In genomic region chr10:688287-688620, GRCh38 we compare ENCODE assay signal across 8 cellular contexts. TPM values are rescaled to one million over a fixed set of nuclear protein-coding genes. Genes with fewer than 3 reads are reported as not detected.
A peak's percentile ranks its signal among the peaks of the same experiment; 100 is the strongest.
DNase-seq lines count a peak whose midpoint lies in the region; ATAC-seq and TF ChIP-seq lines count a peak whose summit lies in the region.

No MANE protein-coding gene starts in this region.

- ATAC-seq in T-helper 17 cell (no peak), left cardiac atrium (peak; percentile 1 to 2), HG02623 (IDR thresholded peaks at IDR 0.05; ENCODE audit: unreplicated experiment) (no peak), GM19455 (IDR thresholded peaks at IDR 0.05; ENCODE audit: unreplicated experiment) (no peak)

- no peaks in the 10 kb centered on the region for H3K27me3 ChIP-seq in trophoblast cell (ENCODE audit: insufficient read depth, low read length)

- no peak overlapping the region for H2AK5ac ChIP-seq in trophoblast cell (ENCODE audit: low read length)

- H3K79me2 ChIP-seq in trophoblast cell (ENCODE audit: control insufficient read depth, insufficient read depth, low read length, poor library complexity): peaks cover 7% of the 10 kb centered on the region

- no peak for TF ChIP-seq CTCF in Calu3 (IDR thresholded peaks at IDR 0.05; ENCODE audit: unreplicated experiment)

- H3K4ac ChIP-seq in trophoblast cell (ENCODE audit: low read depth, low read length): no peak overlapping the region

- H3K18ac ChIP-seq in trophoblast cell (ENCODE audit: low read length): no peak overlapping the region

- H3K36me3 Mint-ChIP-seq in Calu3 (ENCODE audit: insufficient read depth, unreplicated experiment) (peaks cover 31% of the 10 kb centered on the region), T-helper 17 cell (ENCODE audit: low read depth) (peaks cover 3% of the 10 kb centered on the region)

- H3K4me2 ChIP-seq in trophoblast cell (ENCODE audit: low read length): peak overlapping the region; percentile 93

- H3K4me1 ChIP-seq in trophoblast cell (ENCODE audit: control insufficient read depth in 1 of 2, insufficient read depth in 2 of 2, low read length in 2 of 2): peaks cover 6 to 15% of the 10 kb centered on the region in 2 experiments

- no peak overlapping the region for H2BK5ac ChIP-seq in trophoblast cell (ENCODE audit: low read depth, low read length, poor library complexity)

- no peak overlapping the region for H2BK120ac ChIP-seq in trophoblast cell (ENCODE audit: insufficient read depth, low read length, poor library complexity)

- no peak overlapping the region for H4K91ac ChIP-seq in trophoblast cell (ENCODE audit: low read depth, low read length)

- no peak overlapping the region for H3K27ac ChIP-seq in trophoblast cell (ENCODE audit: low read depth, low read length)

- peak overlapping the region; percentile 97 for H3K4me3 ChIP-seq in trophoblast cell (ENCODE audit: low read depth, low read length)

- no peaks in the 10 kb centered on the region for H3K9me3 Mint-ChIP-seq in Calu3 (ENCODE audit: low read depth, unreplicated experiment)

- no peak overlapping the region for H2BK12ac ChIP-seq in trophoblast cell (ENCODE audit: low read length)

- H3K4me3 Mint-ChIP-seq in Calu3 (ENCODE audit: low read depth, unreplicated experiment) (peak overlapping the region; percentile 78), T-helper 17 cell (peak overlapping the region; percentile 55)

- no peak overlapping the region for H3K9ac ChIP-seq in trophoblast cell (ENCODE audit: low read length)

- H3K14ac ChIP-seq in trophoblast cell (ENCODE audit: low read length): no peak overlapping the region

- CTCF ChIA-PET in Calu3 (lab: Charles Lee): no interaction called here

- BruUV-seq in Calu3 (replicated peaks; lab: Mats Ljungman, UMichigan): no TSS peak

- H3K9me3 ChIP-seq in T-helper 17 cell (ENCODE audit: control insufficient read depth, low read length, poor library complexity, severe bottlenecking): no peaks in the 10 kb centered on the region
- H3K9me3 ChIP-seq in trophoblast cell (ENCODE audit: insufficient read depth, low read depth, low read length): peaks cover 3% of the 10 kb centered on the region

- no peak overlapping the region for H4K8ac ChIP-seq in trophoblast cell (ENCODE audit: low read depth, low read length)

- intact Hi-C loops in Calu3 (cut with micrococcal nuclease; ENCODE audit: unreplicated experiment): loop anchor here (1.0 kb wide), 1 partner anchor 177 kb away; no protein-coding TSS in a partner anchor
- intact Hi-C loops in left cardiac atrium (cut with DNase I): loop anchor here (5.0 to 10.0 kb wide), 2 partner anchors 61 to 173 kb away; no protein-coding TSS in a partner anchor

- H3K27me3 Mint-ChIP-seq in Calu3 (ENCODE audit: unreplicated experiment) (no peaks in the 10 kb centered on the region), T-helper 17 cell (peaks cover 56% of the 10 kb centered on the region)

- no peak for DNase-seq in Calu3
- no peak for DNase-seq in T-helper 17 cell
- no peak for DNase-seq in left cardiac atrium
- DNase-seq in trophoblast cell: no peak
- DNase-seq in amniotic stem cell (lab: John Stamatoyannopoulos, UW): no peak
- DNase-seq in NCI-H1436 treated with DMSO at 0.1 percent for 48 hours (lab: John Stamatoyannopoulos, UW): no peak

- no peak overlapping the region for H4K12ac ChIP-seq in trophoblast cell (ENCODE audit: low read depth, low read length)

- H3K4me1 Mint-ChIP-seq in Calu3 (ENCODE audit: low read depth, unreplicated experiment) (peaks cover 13% of the 10 kb centered on the region), T-helper 17 cell (peaks cover 9% of the 10 kb centered on the region)

- peak overlapping the region; percentile 66 for H3K27ac Mint-ChIP-seq in Calu3 (ENCODE audit: unreplicated experiment)
- no peak overlapping the region for H3K27ac Mint-ChIP-seq in T-helper 17 cell

- peaks cover 8% of the 10 kb centered on the region for H3K79me1 ChIP-seq in trophoblast cell (ENCODE audit: low read length)

- no CpG with 5 or more reads among the region's 11 CpGs for WGBS in trophoblast cell (ENCODE audit: extremely low coverage, insufficient coverage, insufficient read length)

- no peak overlapping the region for H2AFZ ChIP-seq in trophoblast cell (ENCODE audit: insufficient read depth, low read length, poor library complexity)

- no peak overlapping the region for H3K23ac ChIP-seq in trophoblast cell (ENCODE audit: low read length)

- H3K36me3 ChIP-seq in trophoblast cell (ENCODE audit: control insufficient read depth in 1 of 2, insufficient read depth in 2 of 2, low read length in 2 of 2): no peaks in the 10 kb centered on the region

RNA-seq across cellular contexts. Expression of gene DIP2C, which starts 1.2 kb away (rescaled TPM):
- total RNA-seq in Calu3 (2022) (11.0 and 13.2 TPM in 2 replicates), T-helper 17 cell (1 to 10 TPM; 4.1 to 6.0 TPM), left cardiac atrium (10 to 100 TPM; 21.6 to 30.5 TPM)
- polyA plus RNA-seq in trophoblast cell (2013): 6.9 and 7.0 TPM in 2 replicates

Comparison
In these comparisons a context has a peak if more than half of its experiments do, and no peak if none do; other contexts are left out.
1. ATAC-seq: peak in left cardiac atrium (2 of 2); none in T-helper 17 cell (single experiment), HG02623 (single experiment) and GM19455 (single experiment).